In genomic region chrX:18425199-18426003, GRCh38 we compare ENCODE assay signal across 8 cellular contexts. TPM values are rescaled to one million over a fixed set of nuclear protein-coding genes. Genes with fewer than 3 reads are reported as not detected.
DNase-seq lines count a peak whose midpoint lies in the region; ATAC-seq and TF ChIP-seq lines count a peak whose summit lies in the region.

Gene CDKL5 (plus strand): TSS chrX:18425608. CDS start chrX:18507097, 81,489 bp downstream.

- no peaks in the 10 kb centered on the region for H3K27me3 ChIP-seq in ACC112 (ENCODE audit: insufficient read depth, low read length)
- peaks cover 0 to 41% of the 10 kb centered on the region in 2 donors for H3K27me3 ChIP-seq in breast epithelium
- H3K27me3 ChIP-seq in iPS-18a (ENCODE audit: control insufficient read depth, insufficient read depth, low read length): no peaks in the 10 kb centered on the region

- no peak for TF ChIP-seq CTCF in VCaP (conservative IDR thresholded peaks at IDR 0.05)
- TF ChIP-seq CTCF in breast epithelium (IDR thresholded peaks at IDR 0.05): no peak

- intact Hi-C loops in breast epithelium (cut with DNase I; ENCODE audit: low total_unique reads): no loop called here

- H3K9me3 ChIP-seq in breast epithelium (no peaks in the 10 kb centered on the region), iPS-18a (ENCODE audit: control insufficient read depth, low read depth, low read length) (peaks cover 4% of the 10 kb centered on the region)

- H3K79me2 ChIP-seq in ACC112 (ENCODE audit: control insufficient read depth, insufficient read depth, low read length, unreplicated experiment): peaks cover 5% of the 10 kb centered on the region

- H3K27ac ChIP-seq in ACC112 (ENCODE audit: low read depth, low read length) (no peak within 1 kb of the TSS), VCaP (peak within 1 kb of the TSS; percentile 65; the same call in 1 of the 2 replicates), breast epithelium (peak within 1 kb of the TSS; percentile 79 to 86), iPS-18a (ENCODE audit: low read length) (no peak within 1 kb of the TSS)

- DNase-seq in NCI-H2196 (lab: John Stamatoyannopoulos, UW; ENCODE audit: unreplicated experiment) (peak; percentile 91), breast epithelium (ENCODE audit: low spot score in 2 of 2) (peak; percentile 96), skeletal muscle cell (ENCODE audit: low read depth) (peak; percentile 87)

- H3K36me3 ChIP-seq in ACC112 (ENCODE audit: insufficient read depth, low read length) (no peaks in the 10 kb centered on the region), breast epithelium (no peaks in the 10 kb centered on the region), iPS-18a (ENCODE audit: control insufficient read depth, low read depth, low read length) (no peaks in the 10 kb centered on the region)

- peak within 1 kb of the TSS; percentile 100 for H2AFZ ChIP-seq in ACC112 (ENCODE audit: low read length, unreplicated experiment)

- H3K9ac ChIP-seq in iPS-18a (ENCODE audit: low read length): peak within 1 kb of the TSS; percentile 19

- ATAC-seq in GM18868 (IDR thresholded peaks at IDR 0.05; ENCODE audit: unreplicated experiment) (peak; percentile 86), HG03135 (IDR thresholded peaks at IDR 0.05; ENCODE audit: unreplicated experiment) (peak; percentile 93)

- no peak for TF ChIP-seq POLR2A in breast epithelium (IDR thresholded peaks at IDR 0.05)

- H3K4me1 ChIP-seq in ACC112 (ENCODE audit: control insufficient read depth, insufficient read depth, low read length, unreplicated experiment): peaks cover 20% of the 10 kb centered on the region
- no peaks in the 10 kb centered on the region for H3K4me1 ChIP-seq in breast epithelium
- H3K4me1 ChIP-seq in iPS-18a (ENCODE audit: control insufficient read depth, low read depth, low read length): peaks cover 8% of the 10 kb centered on the region

- peak within 1 kb of the TSS; percentile 93 for H3K4me3 ChIP-seq in ACC112 (ENCODE audit: low read depth, low read length)
- peak within 1 kb of the TSS; percentile 69 to 82 (median 78) for H3K4me3 ChIP-seq in breast epithelium
- H3K4me3 ChIP-seq in iPS-18a (ENCODE audit: low read length): peak within 1 kb of the TSS; percentile 64
- peak within 1 kb of the TSS; percentile 73 for H3K4me3 ChIP-seq in skeletal muscle cell (ENCODE audit: low read depth, low read length)

RNA-seq across cellular contexts. Expression of gene CDKL5, which starts in this region (rescaled TPM):
- 10 to 100 TPM in 1 of 3 donors, 1 to 10 TPM in 2; 5.3 to 14.3 (median 6.9) TPM for total RNA-seq in breast epithelium

Comparison
In these comparisons a context has a peak if more than half of its experiments do, and no peak if none do; other contexts are left out.
1. H3K27ac ChIP-seq: peak in VCaP (single experiment) and breast epithelium (2 of 2); none in ACC112 (single experiment) and iPS-18a (single experiment).
2. Peak in every context shown above with its lines, with median percentiles within 50 percentile points of each other: H3K4me3 ChIP-seq and DNase-seq.